ENCODE assay signal across 1 cellular context in genomic region chr16:70579648-70580630, GRCh38.
TF ChIP-seq lines count a peak whose summit lies in the region.

No MANE protein-coding gene starts in this region.

TF ChIP-seq in HepG2, 621 proteins besides CTCF, POLR2A, EP300 and RAD21 (continued from another document and continues in another):
- TF ChIP-seq REST (IDR thresholded peaks at IDR 0.05; ENCODE audit: borderline replicate concordance in 1 of 2, low read depth in 1 of 2, low read length in 2 of 2) (no peak), THAP9 (CRISPR knock-in tag; IDR thresholded peaks at IDR 0.05; ENCODE audit: borderline replicate concordance) (0 out of 2 replicates have a peak, but pooled peaks have one; percentile 27), IKZF5 (CRISPR knock-in tag; IDR thresholded peaks at IDR 0.05) (no peak), MYPOP (CRISPR knock-in tag; IDR thresholded peaks at IDR 0.05) (no peak), FOSL2 (CRISPR knock-in tag; IDR thresholded peaks at IDR 0.05) (no peak), ZNF678 (CRISPR knock-in tag; IDR thresholded peaks at IDR 0.05) (no peak), BHLHE40 (IDR thresholded peaks at IDR 0.05; ENCODE audit: low read length) (no peak), TMF1 (CRISPR knock-in tag; IDR thresholded peaks at IDR 0.05; ENCODE audit: low read depth) (no peak), ZNF274 (CRISPR knock-in tag; IDR thresholded peaks at IDR 0.05) (no peak), GLMP (CRISPR knock-in tag; IDR thresholded peaks at IDR 0.05; ENCODE audit: borderline replicate concordance) (no peak), ZNF3 (CRISPR knock-in tag; IDR thresholded peaks at IDR 0.05) (no peak; the same call in 1 of the 2 replicates), ATF7 (IDR thresholded peaks at IDR 0.05) (no peak), ATF7 (CRISPR knock-in tag; IDR thresholded peaks at IDR 0.05) (no peak), ZNF501 (CRISPR knock-in tag; IDR thresholded peaks at IDR 0.05) (peak; percentile 66), RFXAP (CRISPR knock-in tag; IDR thresholded peaks at IDR 0.05; ENCODE audit: borderline replicate concordance) (no peak), ZNF180 (CRISPR knock-in tag; IDR thresholded peaks at IDR 0.05; ENCODE audit: borderline replicate concordance, low read depth) (no peak), ZNF354B (CRISPR knock-in tag; IDR thresholded peaks at IDR 0.05) (no peak), FOXO4 (CRISPR knock-in tag; conservative IDR thresholded peaks at IDR 0.05) (0 out of 2 replicates have a peak, but pooled peaks have one; percentile 47), ZNF264 (CRISPR knock-in tag; IDR thresholded peaks at IDR 0.05) (no peak), ZBED4 (CRISPR knock-in tag; IDR thresholded peaks at IDR 0.05; ENCODE audit: borderline replicate concordance) (no peak), ARID2 (CRISPR knock-in tag; IDR thresholded peaks at IDR 0.05; ENCODE audit: borderline replicate concordance) (no peak), KDM4B (CRISPR knock-in tag; IDR thresholded peaks at IDR 0.05) (no peak), ZFX (CRISPR knock-in tag; IDR thresholded peaks at IDR 0.05; ENCODE audit: low read depth) (0 out of 2 replicates have a peak, but pooled peaks have one; percentile 40), ZC3H13 (CRISPR knock-in tag; IDR thresholded peaks at IDR 0.05) (no peak), NPAS2 (CRISPR knock-in tag; IDR thresholded peaks at IDR 0.05; ENCODE audit: borderline replicate concordance) (no peak), SMAD3 (CRISPR knock-in tag; IDR thresholded peaks at IDR 0.05) (no peak), ZKSCAN1 (IDR thresholded peaks at IDR 0.05; ENCODE audit: low read length) (no peak), JUND (CRISPR knock-in tag; IDR thresholded peaks at IDR 0.05) (no peak), FOXM1 (CRISPR knock-in tag; IDR thresholded peaks at IDR 0.05) (no peak), ZNF451 (CRISPR knock-in tag; IDR thresholded peaks at IDR 0.05) (no peak), HDAC6 (IDR thresholded peaks at IDR 0.05; ENCODE audit: low read depth, low read length) (no peak), ZEB1 (IDR thresholded peaks at IDR 0.05; ENCODE audit: insufficient replicate concordance, low read depth) (no peak), CBX1 (IDR thresholded peaks at IDR 0.05; ENCODE audit: low read depth) (no peak), ZBTB14 (CRISPR knock-in tag; IDR thresholded peaks at IDR 0.05) (no peak), MXD3 (CRISPR knock-in tag; IDR thresholded peaks at IDR 0.05) (peak; percentile 49; the same call in 1 of the 2 replicates), ZNF704 (CRISPR knock-in tag; IDR thresholded peaks at IDR 0.05; ENCODE audit: borderline replicate concordance) (no peak), UBTF (CRISPR knock-in tag; IDR thresholded peaks at IDR 0.05) (peak; percentile 41; the same call in 1 of the 2 replicates), MYNN (CRISPR knock-in tag; IDR thresholded peaks at IDR 0.05; ENCODE audit: low read depth) (no peak), ZNF460 (CRISPR knock-in tag; IDR thresholded peaks at IDR 0.05; ENCODE audit: borderline replicate concordance) (no peak), MYC (CRISPR knock-in tag; IDR thresholded peaks at IDR 0.05; ENCODE audit: borderline replicate concordance) (peak; percentile 72; the same call in 1 of the 2 replicates), IKZF1 (IDR thresholded peaks at IDR 0.05) (no peak), FOXO1 (CRISPR knock-in tag; IDR thresholded peaks at IDR 0.05) (no peak), ZNF709 (CRISPR knock-in tag; IDR thresholded peaks at IDR 0.05) (no peak), MED1 (CRISPR knock-in tag; IDR thresholded peaks at IDR 0.05) (no peak)
